Comparison of ENCODE assay signal across 21 cellular contexts in genomic region chr2:233358335-233358734, GRCh38. TPM values are rescaled to one million over a fixed set of nuclear protein-coding genes. Genes with fewer than 3 reads are reported as not detected.
DNase-seq lines count a peak whose midpoint lies in the region; ATAC-seq, FAIRE-seq and TF ChIP-seq lines count a peak whose summit lies in the region.
"Had no signal": no experiment of that assay in that cellular context is flagged by ENCODE, and none has a peak within 500 bp of the region (broad histone marks: within the 10 kb centered on the region; RNA-seq: fewer than 3 reads in every experiment).

No MANE protein-coding gene starts in this region.

- peaks cover 0 to 33% (median 8%) of the 10 kb centered on the region in 3 donors for H3K36me3 Mint-ChIP-seq in naive thymus-derived CD8-positive, alpha-beta T cell
- H3K36me3 Mint-ChIP-seq in progenitor cell of endocrine pancreas (ENCODE audit: insufficient read depth) = peaks cover 2% of the 10 kb centered on the region

- peaks cover 19% of the 10 kb centered on the region for H3F3A ChIP-seq in SU-DHL-6 (ENCODE audit: insufficient read depth)

- peak overlapping the region; percentile 57 to 99 (median 89); a peak in 21 of 22 replicates for H3K27ac ChIP-seq in BLaER1 treated with 17β-estradiol and CSF1 and Interleukin-3, amounts not matched to agents 10 nM and 100 nM
- no peak overlapping the region for H3K27ac ChIP-seq in SU-DHL-6 (ENCODE audit: low read depth, low read length)
- H3K27ac ChIP-seq: body of pancreas, GM23248, thyroid gland had no signal

- H3K36me3 ChIP-seq in BLaER1 treated with 17β-estradiol and CSF1 and Interleukin-3, amounts not matched to agents 10 nM and 100 nM = peaks cover under 1 to 83% (median 66%) of the 10 kb centered on the region in 11 experiments; a peak in 19 of 22 replicates
- H3K36me3 ChIP-seq in SU-DHL-6 (ENCODE audit: low read length) = peaks cover 11% of the 10 kb centered on the region; the same call in 1 of the 2 replicates
- H3K36me3 ChIP-seq: thyroid gland had no signal

- no peak for ATAC-seq in naive thymus-derived CD8-positive, alpha-beta T cell
- ATAC-seq in HG03097 (IDR thresholded peaks at IDR 0.05; ENCODE audit: low FRiP score, unreplicated experiment) (no peak), GM18520 (IDR thresholded peaks at IDR 0.05; ENCODE audit: unreplicated experiment) (no peak)
- ATAC-seq: body of pancreas had no signal

- no peak overlapping the region for H2AFZ ChIP-seq in SU-DHL-6 (ENCODE audit: low read depth, low read length, severe bottlenecking)
- H2AFZ ChIP-seq: GM23248 had no signal

- H3K4me2 ChIP-seq in BLaER1 treated with 17β-estradiol and CSF1 and Interleukin-3, amounts not matched to agents 10 nM and 100 nM = peak overlapping the region; percentile 85 to 99 (median 97)
- H3K4me2 ChIP-seq in SU-DHL-6 (ENCODE audit: low read depth, low read length, poor library complexity, severe bottlenecking) = peak overlapping the region; percentile 84

- TF ChIP-seq CTCF in SU-DHL-6 (IDR thresholded peaks at IDR 0.05; ENCODE audit: insufficient read depth, low read length, poor library complexity, severe bottlenecking) (no peak), progenitor cell of endocrine pancreas (IDR thresholded peaks at IDR 0.05; ENCODE audit: unreplicated experiment) (no peak)

- H3K9me2 ChIP-seq in SU-DHL-6 (replicated peaks; ENCODE audit: insufficient read depth, low read length) = no peaks in the 10 kb centered on the region

- H3K4me3 Mint-ChIP-seq in naive thymus-derived CD8-positive, alpha-beta T cell = peak overlapping the region in 9 of 10 donors; percentile 4 to 93 (median 72)
- H3K4me3 Mint-ChIP-seq in progenitor cell of endocrine pancreas (ENCODE audit: low read depth) = no peak overlapping the region
- H3K4me3 Mint-ChIP-seq: T-helper 2 cell treated with Interferon-gamma antibody and Interleukin-4, amounts not matched to agents 5 μg/mL and 100 μg/mL, for 36 hours had no signal

- DNase-seq in GM12892 (ENCODE audit: insufficient read length) (no peak), progenitor cell of endocrine pancreas (ENCODE audit: low spot score, unreplicated experiment) (no peak)
- no peak for DNase-seq in naive thymus-derived CD8-positive, alpha-beta T cell
- DNase-seq in activated CD4-positive, alpha-beta T cell treated with anti-CD3 and anti-CD28 coated beads for 1 hour = no peak
- DNase-seq: activated CD4-positive, alpha-beta T cell treated with anti-CD3 and anti-CD28 coated beads for 48 hours; BE2C; body of pancreas; EL; foreskin fibroblast; GM23248; IMR-90; NCI-H1694 treated with DMSO at 0.1 percent for 48 hours; NCI-H510A treated with DMSO at 0.1 percent for 48 hours; occipital lobe; thyroid gland had no signal

- peak; percentile 84 for FAIRE-seq in GM12892 (lab: Jason Lieb, UNC)

- TF ChIP-seq POLR2A in GM12892 (IDR thresholded peaks at IDR 0.05; ENCODE audit: low read depth, low read length) = no peak

- peaks cover 0 to 4% (median 0%) of the 10 kb centered on the region in 9 donors for H3K9me3 Mint-ChIP-seq in naive thymus-derived CD8-positive, alpha-beta T cell
- H3K9me3 Mint-ChIP-seq in progenitor cell of endocrine pancreas (ENCODE audit: low read depth) = no peaks in the 10 kb centered on the region
- H3K9me3 Mint-ChIP-seq: activated T-helper 2 cell treated with anti-CD3 and anti-CD28 coated beads, Interferon-gamma antibody, Interleukin-2, Interleukin-4, amounts not matched to agents 10 μg/mL and 5 μg/mL and 100 μg/mL, durations not matched to agents 14 hours and 24 hours and 36 hours; T-helper 2 cell treated with Interferon-gamma antibody and Interleukin-4, amounts not matched to agents 5 μg/mL and 100 μg/mL, for 36 hours had no signal

- peaks cover 0 to 30% (median 21%) of the 10 kb centered on the region in 11 experiments; a peak in 16 of 22 replicates for H3K9me3 ChIP-seq in BLaER1 treated with 17β-estradiol and CSF1 and Interleukin-3, amounts not matched to agents 10 nM and 100 nM (replicated peaks in 1 of 11)
- no peaks in the 10 kb centered on the region for H3K9me3 ChIP-seq in SU-DHL-6 (ENCODE audit: insufficient read depth, low read length)
- H3K9me3 ChIP-seq: BE2C, body of pancreas, thyroid gland had no signal

- peak overlapping the region; percentile 22 to 99 (median 93); a peak in 21 of 22 replicates for H3K9ac ChIP-seq in BLaER1 treated with 17β-estradiol and CSF1 and Interleukin-3, amounts not matched to agents 10 nM and 100 nM
- H3K9ac ChIP-seq in SU-DHL-6 (ENCODE audit: low read length) = no peak overlapping the region
- H3K9ac ChIP-seq: GM23248 had no signal

- H3K27ac Mint-ChIP-seq in naive thymus-derived CD8-positive, alpha-beta T cell = peak overlapping the region in 7 of 10 donors; percentile 1 to 83 (median 38)
- no peak overlapping the region for H3K27ac Mint-ChIP-seq in progenitor cell of endocrine pancreas
- H3K27ac Mint-ChIP-seq: activated T-helper 2 cell treated with anti-CD3 and anti-CD28 coated beads, Interferon-gamma antibody, Interleukin-2, Interleukin-4, amounts not matched to agents 10 μg/mL and 5 μg/mL and 100 μg/mL, durations not matched to agents 14 hours and 24 hours and 36 hours; T-helper 2 cell treated with Interferon-gamma antibody and Interleukin-4, amounts not matched to agents 5 μg/mL and 100 μg/mL, for 36 hours had no signal

- peaks cover 38 to 83% (median 77%) of the 10 kb centered on the region in 4 donors for H3K4me1 Mint-ChIP-seq in naive thymus-derived CD8-positive, alpha-beta T cell
- H3K4me1 Mint-ChIP-seq in progenitor cell of endocrine pancreas (ENCODE audit: low read depth) = peaks cover 28% of the 10 kb centered on the region

- peaks cover 47 to 84% (median 56%) of the 10 kb centered on the region in 10 experiments for H3K4me1 ChIP-seq in BLaER1 treated with 17β-estradiol and CSF1 and Interleukin-3, amounts not matched to agents 10 nM and 100 nM

- H3K27me3 Mint-ChIP-seq in naive thymus-derived CD8-positive, alpha-beta T cell = no peaks in the 10 kb centered on the region
- peaks cover 12% of the 10 kb centered on the region for H3K27me3 Mint-ChIP-seq in progenitor cell of endocrine pancreas

- no peaks in the 10 kb centered on the region for H3K27me3 ChIP-seq in BLaER1 treated with 17β-estradiol and CSF1 and Interleukin-3, amounts not matched to agents 10 nM and 100 nM
- H3K27me3 ChIP-seq in SU-DHL-6 (ENCODE audit: low read length) = no peaks in the 10 kb centered on the region
- H3K27me3 ChIP-seq: BE2C, body of pancreas, thyroid gland had no signal

- H3K79me2 ChIP-seq in SU-DHL-6 (ENCODE audit: insufficient read depth, low read length) = peaks cover 19% of the 10 kb centered on the region; the same call in 1 of the 2 replicates

- POLR2A ChIA-PET in naive thymus-derived CD8-positive, alpha-beta T cell (lab: Charles Lee) = interaction anchor here (1.2 to 2.4 kb wide), 3 partner anchors 23 to 28 kb away, joined by 4 to 13 read pairs (median 7); no protein-coding TSS in a partner anchor

- peak overlapping the region; percentile 82 to 99 (median 89); a peak in 19 of 20 replicates for H3K4me3 ChIP-seq in BLaER1 treated with 17β-estradiol and CSF1 and Interleukin-3, amounts not matched to agents 10 nM and 100 nM
- no peak overlapping the region for H3K4me3 ChIP-seq in SU-DHL-6 (ENCODE audit: insufficient read depth, low read length, poor library complexity, severe bottlenecking)
- H3K4me3 ChIP-seq: body of pancreas, GM23248, thyroid gland had no signal

- peaks cover 0 to 34% (median 5%) of the 10 kb centered on the region in 11 experiments; a peak in 10 of 22 replicates for H4K20me1 ChIP-seq in BLaER1 treated with 17β-estradiol and CSF1 and Interleukin-3, amounts not matched to agents 10 nM and 100 nM
- peaks cover 4% of the 10 kb centered on the region; the same call in 1 of the 2 replicates for H4K20me1 ChIP-seq in SU-DHL-6 (ENCODE audit: low read depth, low read length)

RNA-seq across cellular contexts. Expression of gene DGKD, which starts 4.0 kb away (rescaled TPM):
- 63.1 TPM for polyA plus RNA-seq in GM12892 (2012; ENCODE audit: missing spikeins)
- 100 to 1,000 TPM; 300 to 315 TPM for total RNA-seq in naive thymus-derived CD8-positive, alpha-beta T cell
- 10 to 100 TPM; 29.3 to 44.5 (median 31.6) TPM for polyA plus RNA-seq in naive thymus-derived CD8-positive, alpha-beta T cell
- total RNA-seq in progenitor cell of endocrine pancreas = 49.5 and 55.1 TPM in 2 replicates

RNA-seq across cellular contexts. Expression of gene SAG, which starts 50.7 kb away (rescaled TPM):
- not detected for polyA plus RNA-seq in GM12892 (2012; ENCODE audit: missing spikeins)
- total RNA-seq in naive thymus-derived CD8-positive, alpha-beta T cell = 1 to 10 TPM in 1 of 2 experiments, not detected in 1; 1.2 TPM
- polyA plus RNA-seq in naive thymus-derived CD8-positive, alpha-beta T cell = not detected
- not detected in 2 replicates for total RNA-seq in progenitor cell of endocrine pancreas
- total RNA-seq: activated T-helper 2 cell treated with anti-CD3 and anti-CD28 coated beads, Interferon-gamma antibody, Interleukin-2, Interleukin-4, amounts not matched to agents 10 μg/mL and 5 μg/mL and 100 μg/mL, durations not matched to agents 14 hours and 24 hours and 36 hours; body of pancreas; GM23248; IMR-90; occipital lobe had no signal
- polyA plus RNA-seq: GM23248, IMR-90 had no signal
